ENCODE assay signal across 8 cellular contexts in the genomic region with DNA sequence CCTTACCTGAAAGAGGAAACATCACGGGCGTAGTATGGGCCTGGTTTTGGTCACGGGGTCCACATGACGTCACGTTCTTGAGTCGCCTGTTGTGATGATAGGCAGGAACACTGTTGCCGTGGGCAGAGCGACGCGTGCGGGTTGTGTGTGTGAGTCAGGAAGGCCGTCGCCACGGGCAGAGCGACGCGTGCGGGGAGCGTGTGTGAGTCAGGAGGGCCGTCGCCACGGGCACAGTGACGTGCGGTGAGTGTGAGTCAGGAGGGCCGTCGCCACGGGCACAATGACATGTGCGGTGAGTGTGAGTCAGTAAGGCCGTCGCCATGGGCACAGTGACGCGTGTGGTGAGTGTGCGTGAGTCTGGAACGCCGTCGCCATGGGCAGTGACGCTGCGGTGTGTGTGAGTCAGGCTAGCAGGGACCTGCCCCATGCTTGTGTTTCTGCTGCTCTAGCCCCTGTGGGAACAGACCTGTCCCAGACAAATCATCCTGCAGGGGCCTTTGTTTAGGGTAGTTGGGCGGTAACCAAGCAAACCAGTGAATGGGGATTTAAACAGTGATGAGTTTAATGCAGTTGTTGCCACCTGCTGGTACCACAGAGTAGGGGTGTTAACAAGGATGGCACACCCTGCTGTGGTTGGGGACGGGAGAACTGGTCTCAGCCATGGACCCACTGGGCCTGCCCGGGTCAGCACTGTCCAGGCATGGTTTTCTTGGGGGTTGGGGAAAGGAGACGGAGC. TPM values are rescaled to one million over a fixed set of nuclear protein-coding genes. Genes with fewer than 3 reads are reported as not detected.
DNase-seq lines count a peak whose midpoint lies in the region; ATAC-seq lines count a peak whose summit lies in the region.

No MANE protein-coding gene starts in this region.

- DNase-seq in activated naive CD4-positive, alpha-beta T cell treated with anti-CD3 and anti-CD28 coated beads for 36 hours, result peak; percentile 32
- no peak for DNase-seq in activated naive CD4-positive, alpha-beta T cell treated with anti-CD3 and anti-CD28 coated beads, Interleukin-2, amount 10 ng/mL, durations not matched to agents 7 days and 5 days
- DNase-seq in activated CD4-positive, alpha-beta T cell treated with anti-CD3 and anti-CD28 coated beads for 24 hours (ENCODE audit: low read depth in 2 of 2), result peak; percentile 46 to 49
- peak; percentile 17 for DNase-seq in effector CD8-positive, alpha-beta T cell (lab: John Stamatoyannopoulos, UW)
- peak; percentile 7 for DNase-seq in renal cortical epithelial cell (ENCODE audit: low read depth)

- peaks cover 54% of the 10 kb centered on the region for H3K36me3 Mint-ChIP-seq in activated naive CD4-positive, alpha-beta T cell treated with anti-CD3 and anti-CD28 coated beads for 36 hours (ENCODE audit: low read depth)
- peaks cover 34% of the 10 kb centered on the region for H3K36me3 Mint-ChIP-seq in activated naive CD4-positive, alpha-beta T cell treated with anti-CD3 and anti-CD28 coated beads, Interleukin-2, amount 10 ng/mL, durations not matched to agents 7 days and 5 days

- H3K4me3 Mint-ChIP-seq in activated naive CD4-positive, alpha-beta T cell treated with anti-CD3 and anti-CD28 coated beads for 36 hours, result no peak overlapping the region
- no peak overlapping the region for H3K4me3 Mint-ChIP-seq in activated naive CD4-positive, alpha-beta T cell treated with anti-CD3 and anti-CD28 coated beads, Interleukin-2, amount 10 ng/mL, durations not matched to agents 7 days and 5 days

- CTCF ChIA-PET in activated naive CD4-positive, alpha-beta T cell treated with anti-CD3 and anti-CD28 coated beads for 36 hours (lab: Charles Lee), result interaction anchor here (0.9 to 2.2 kb wide), 2 partner anchors 10 to 11 kb away, joined by 3 to 7 read pairs; no protein-coding TSS in a partner anchor
- CTCF ChIA-PET in activated naive CD4-positive, alpha-beta T cell treated with anti-CD3 and anti-CD28 coated beads, Interleukin-2, amount 10 ng/mL, durations not matched to agents 7 days and 5 days (lab: Charles Lee), result interaction anchor here (1.0 kb wide), 1 partner anchor 228 kb away, joined by 3 read pairs; no protein-coding TSS in a partner anchor

- ATAC-seq in GM18511 (IDR thresholded peaks at IDR 0.05; ENCODE audit: unreplicated experiment), result no peak
- no peak for ATAC-seq in HG02884 (IDR thresholded peaks at IDR 0.05; ENCODE audit: unreplicated experiment)
- ATAC-seq in GM18520 (IDR thresholded peaks at IDR 0.05; ENCODE audit: unreplicated experiment), result no peak

- intact Hi-C loops in activated naive CD4-positive, alpha-beta T cell treated with anti-CD3 and anti-CD28 coated beads for 36 hours (cut with micrococcal nuclease), result no loop called here

- peaks cover 5% of the 10 kb centered on the region for H3K4me1 Mint-ChIP-seq in activated naive CD4-positive, alpha-beta T cell treated with anti-CD3 and anti-CD28 coated beads for 36 hours (ENCODE audit: low read depth)
- H3K4me1 Mint-ChIP-seq in activated naive CD4-positive, alpha-beta T cell treated with anti-CD3 and anti-CD28 coated beads, Interleukin-2, amount 10 ng/mL, durations not matched to agents 7 days and 5 days, result no peaks in the 10 kb centered on the region

- no peaks in the 10 kb centered on the region for H3K9me3 Mint-ChIP-seq in activated naive CD4-positive, alpha-beta T cell treated with anti-CD3 and anti-CD28 coated beads for 36 hours
- H3K9me3 Mint-ChIP-seq in activated naive CD4-positive, alpha-beta T cell treated with anti-CD3 and anti-CD28 coated beads, Interleukin-2, amount 10 ng/mL, durations not matched to agents 7 days and 5 days, result no peaks in the 10 kb centered on the region

- H3K27me3 Mint-ChIP-seq in activated naive CD4-positive, alpha-beta T cell treated with anti-CD3 and anti-CD28 coated beads for 36 hours (ENCODE audit: low read depth), result no peaks in the 10 kb centered on the region
- H3K27me3 Mint-ChIP-seq in activated naive CD4-positive, alpha-beta T cell treated with anti-CD3 and anti-CD28 coated beads, Interleukin-2, amount 10 ng/mL, durations not matched to agents 7 days and 5 days, result no peaks in the 10 kb centered on the region

- peak overlapping the region; percentile 13 for H3K27ac Mint-ChIP-seq in activated naive CD4-positive, alpha-beta T cell treated with anti-CD3 and anti-CD28 coated beads for 36 hours
- H3K27ac Mint-ChIP-seq in activated naive CD4-positive, alpha-beta T cell treated with anti-CD3 and anti-CD28 coated beads, Interleukin-2, amount 10 ng/mL, durations not matched to agents 7 days and 5 days, result no peak overlapping the region

RNA-seq across cellular contexts. Expression of a gene that starts 19.8 kb away (rescaled TPM):
- 10 to 100 TPM; 24.0 to 29.9 TPM for total RNA-seq in activated naive CD4-positive, alpha-beta T cell treated with anti-CD3 and anti-CD28 coated beads for 36 hours
- total RNA-seq in renal cortical epithelial cell, result 4.3 and 32.1 TPM in 2 replicates

RNA-seq across cellular contexts. Expression of a gene that starts 19.9 kb away (rescaled TPM):
- total RNA-seq in activated naive CD4-positive, alpha-beta T cell treated with anti-CD3 and anti-CD28 coated beads for 36 hours, result 10 to 100 TPM; 42.4 to 45.4 TPM
- total RNA-seq in renal cortical epithelial cell, result 34.2 and 45.4 TPM in 2 replicates
